ENCODE assay signal across 1 cellular context in genomic region chr1:11918779-11919519, GRCh38.
TF ChIP-seq lines count a peak whose summit lies in the region.

No MANE protein-coding gene starts in this region.

TF ChIP-seq in GM23338, 12 proteins besides CTCF, POLR2A, EP300 and RAD21 (continued from another document):
- no peak for TF ChIP-seq REST (IDR thresholded peaks at IDR 0.05; ENCODE audit: unreplicated experiment)
- no peak for TF ChIP-seq EZH2phosphoT487 (IDR thresholded peaks at IDR 0.05; ENCODE audit: unreplicated experiment)
- no peak for TF ChIP-seq JUNB (IDR thresholded peaks at IDR 0.05; ENCODE audit: unreplicated experiment)
